16 cellular contexts compared by ENCODE assay signal in genomic region chr2:2886934-2887333, GRCh38.
A peak's percentile ranks its signal among the peaks of the same experiment; 100 is the strongest.
DNase-seq lines count a peak whose midpoint lies in the region; ATAC-seq, FAIRE-seq and TF ChIP-seq lines count a peak whose summit lies in the region.
"Had no signal": no experiment of that assay in that cellular context is flagged by ENCODE, and none has a peak within 500 bp of the region (broad histone marks: within the 10 kb centered on the region; RNA-seq: fewer than 3 reads in every experiment).

No MANE protein-coding gene starts in this region.

- POLR2A ChIA-PET in K562 (lab: Yijun Ruan, JAX): no interaction called here
- POLR2A ChIA-PET in HepG2 (lab: Yijun Ruan, JAX): no interaction called here

- no peaks in the 10 kb centered on the region for H3K36me3 ChIP-seq in KMS-11 (ENCODE audit: insufficient read depth)
- no peaks in the 10 kb centered on the region for H3K36me3 ChIP-seq in K562 (ENCODE audit: control insufficient read depth, insufficient read depth, low read length)
- H3K36me3 ChIP-seq in spleen: no peaks in the 10 kb centered on the region
- no peaks in the 10 kb centered on the region for H3K36me3 ChIP-seq in HepG2 (replicated peaks in 1 of 2; ENCODE audit: control insufficient read depth in 1 of 2, insufficient read depth in 2 of 2, low read length in 2 of 2)
- H3K36me3 ChIP-seq: BLaER1 treated with 17β-estradiol and CSF1 and Interleukin-3, amounts not matched to agents 10 nM and 100 nM had no signal

- H3K9me1 ChIP-seq in K562 (ENCODE audit: control insufficient read depth, insufficient read depth, low read length): peaks cover 3% of the 10 kb centered on the region

- in situ Hi-C loops in K562 (cut with MboI): no loop called here
- in situ Hi-C loops in HepG2 (cut with HindIII; ENCODE audit: extremely low pct_ligation_motif_present, low pct_unique_long_range_greater_than_20kb): no loop called here

- H3K9ac ChIP-seq in KMS-11 (no peak overlapping the region), K562 (ENCODE audit: insufficient read depth in 1 of 2, low read depth in 2 of 2, low read length in 2 of 2) (no peak overlapping the region), HepG2 (ENCODE audit: insufficient read depth, low read depth, low read length) (no peak overlapping the region)
- H3K9ac ChIP-seq: BLaER1 treated with 17β-estradiol and CSF1 and Interleukin-3, amounts not matched to agents 10 nM and 100 nM had no signal

- H3K27ac ChIP-seq in KMS-11 (no peak overlapping the region), K562 (ENCODE audit: extremely low read depth, low read depth, low read length) (no peak overlapping the region), spleen (no peak overlapping the region), HepG2 (ENCODE audit: extremely low read length, insufficient read depth, low read length) (no peak overlapping the region)
- H3K27ac ChIP-seq: BLaER1 treated with 17β-estradiol and CSF1 and Interleukin-3, amounts not matched to agents 10 nM and 100 nM had no signal

- H3K4me2 ChIP-seq in KMS-11: peak overlapping the region; percentile 8; the same call in 1 of the 2 replicates
- H3K4me2 ChIP-seq in K562 (ENCODE audit: insufficient read depth, low read length): no peak overlapping the region
- no peak overlapping the region for H3K4me2 ChIP-seq in HepG2 (ENCODE audit: low read depth, low read length)
- H3K4me2 ChIP-seq: BLaER1 treated with 17β-estradiol and CSF1 and Interleukin-3, amounts not matched to agents 10 nM and 100 nM had no signal

- CTCF ChIA-PET in K562 (lab: Yijun Ruan, JAX; ENCODE audit: low intra/inter-chr PET ratio): no interaction called here
- CTCF ChIA-PET in HepG2 (lab: Yijun Ruan, JAX; ENCODE audit: low intra/inter-chr PET ratio, low total read pairs): no interaction called here

- H3K9me3 ChIP-seq in K562 (replicated peaks; ENCODE audit: control insufficient read depth, insufficient read depth, low read depth, low read length): no peaks in the 10 kb centered on the region
- H3K9me3 ChIP-seq in spleen: peaks cover 0 to 17% (median 2%) of the 10 kb centered on the region in 8 donors
- H3K9me3 ChIP-seq in HepG2 (ENCODE audit: low read length): no peaks in the 10 kb centered on the region

- BruUV-seq in K562 (replicated peaks; lab: Mats Ljungman, UMichigan): no TSS peak
- no TSS peak for BruUV-seq in HepG2 (replicated peaks; lab: Mats Ljungman, UMichigan)

- H2AFZ ChIP-seq in KMS-11 (ENCODE audit: low read depth) (no peak overlapping the region), K562 (ENCODE audit: low read depth, low read length) (no peak overlapping the region), HepG2 (ENCODE audit: low read length) (no peak overlapping the region)

- 1% methylated on average over 7 of the region's 7 CpGs for WGBS in K562 (ENCODE audit: insufficient coverage, low coverage, missing lambda C conversion rate)
- 56 to 74% (median 61%) methylated on average over 7 of the region's 7 CpGs for WGBS in spleen, 5 donors
- WGBS in HepG2 (ENCODE audit: low lambda C conversion rate): 24% methylated on average over 7 of the region's 7 CpGs

- H3K4me3 ChIP-seq in KMS-11 (IDR thresholded peaks at IDR 0.05; ENCODE audit: insufficient read depth, low read depth, low read length): no peak overlapping the region
- H3K4me3 ChIP-seq in K562: no peak overlapping the region
- no peak overlapping the region for H3K4me3 ChIP-seq in spleen
- no peak overlapping the region for H3K4me3 ChIP-seq in HepG2 (replicated peaks in 1 of 3; ENCODE audit: insufficient read depth in 1 of 3, low read depth in 2 of 3, low read length in 3 of 3)
- H3K4me3 ChIP-seq: BLaER1 treated with 17β-estradiol and CSF1 and Interleukin-3, amounts not matched to agents 10 nM and 100 nM; GM12878 had no signal

- TF ChIP-seq POLR2A in K562 (conservative IDR thresholded peaks at IDR 0.05) (no peak), spleen (IDR thresholded peaks at IDR 0.05) (no peak), HepG2 (IDR thresholded peaks at IDR 0.05; ENCODE audit: insufficient read depth in 1 of 2, low read depth in 2 of 2, low read length in 2 of 2) (no peak)

- ATAC-seq in K562 (peak; percentile 84), HepG2 (no peak), HG03571 (IDR thresholded peaks at IDR 0.05; ENCODE audit: unreplicated experiment) (no peak)
- ATAC-seq: CD8-positive, alpha-beta T cell; GM12878; HCT116 had no signal

- H4K20me1 ChIP-seq in KMS-11 (ENCODE audit: insufficient read depth) (no peaks in the 10 kb centered on the region), K562 (replicated peaks; ENCODE audit: control insufficient read depth, insufficient read depth, low read length) (no peaks in the 10 kb centered on the region), HepG2 (ENCODE audit: insufficient read depth, low read length) (no peaks in the 10 kb centered on the region)
- H4K20me1 ChIP-seq: BLaER1 treated with 17β-estradiol and CSF1 and Interleukin-3, amounts not matched to agents 10 nM and 100 nM had no signal

- H3K4me1 ChIP-seq in KMS-11 (ENCODE audit: low read depth, poor library complexity, severe bottlenecking): peaks cover 23% of the 10 kb centered on the region
- H3K4me1 ChIP-seq in K562 (replicated peaks in 1 of 2; ENCODE audit: control insufficient read depth in 2 of 2, insufficient read depth in 2 of 2, low read length in 2 of 2): no peaks in the 10 kb centered on the region
- H3K4me1 ChIP-seq in spleen: no peaks in the 10 kb centered on the region
- no peaks in the 10 kb centered on the region for H3K4me1 ChIP-seq in HepG2 (ENCODE audit: insufficient read depth, low read length)

- peak; percentile 32 for FAIRE-seq in K562 (lab: Jason Lieb, UNC)
- FAIRE-seq in HepG2 (lab: Jason Lieb, UNC): no peak
- FAIRE-seq: GM12878 had no signal

- H3K27me3 ChIP-seq in KMS-11 (ENCODE audit: insufficient read depth, low read depth) (no peaks in the 10 kb centered on the region), K562 (ENCODE audit: control insufficient read depth in 2 of 2, insufficient read depth in 2 of 2, low read length in 2 of 2) (peaks cover 7 to 27% of the 10 kb centered on the region in 2 experiments; a peak in 4 of 5 replicates), spleen (replicated peaks in 1 of 7) (peaks cover 0 to 5% (median 0%) of the 10 kb centered on the region in 7 donors), HepG2 (ENCODE audit: control insufficient read depth in 1 of 2, insufficient read depth in 2 of 2, low read length in 2 of 2) (peaks cover 3 to 30% of the 10 kb centered on the region in 2 experiments; a peak in 3 of 5 replicates)
- H3K27me3 ChIP-seq: BLaER1 treated with 17β-estradiol and CSF1 and Interleukin-3, amounts not matched to agents 10 nM and 100 nM had no signal

- no peak for TF ChIP-seq RAD21 in K562 (CRISPR knock-in tag; conservative IDR thresholded peaks at IDR 0.05 in 1 of 2, IDR thresholded peaks at IDR 0.05 in 1 of 2)
- no peak for TF ChIP-seq RAD21 in HepG2 (CRISPR knock-in tag; IDR thresholded peaks at IDR 0.05)

- H3K79me2 ChIP-seq in KMS-11 (ENCODE audit: insufficient read depth, low read depth): no peaks in the 10 kb centered on the region
- H3K79me2 ChIP-seq in K562 (ENCODE audit: control insufficient read depth, insufficient read depth, low read length): no peaks in the 10 kb centered on the region
- H3K79me2 ChIP-seq in HepG2 (ENCODE audit: insufficient read depth, low read length): no peaks in the 10 kb centered on the region

- DNase-seq in K562 (ENCODE audit: extremely low read depth in 1 of 4, low spot score in 3 of 4) (peak in 2 of 4 experiments; percentile 20 to 47), mesenteric fat pad (ENCODE audit: low spot score) (peak; percentile 35), spleen (peak; percentile 14), NCI-H1048 (lab: John Stamatoyannopoulos, UW) (no peak), HepG2 (ENCODE audit: low spot score) (no peak)
- DNase-seq: Calu3; CD8-positive, alpha-beta T cell; DMS79 treated with DMSO at 0.1 percent for 48 hours; GOT3; H7; HFFc6 had no signal

- TF ChIP-seq EP300 in K562 (IDR thresholded peaks at IDR 0.05; ENCODE audit: low read length) (no peak), HepG2 (IDR thresholded peaks at IDR 0.05; ENCODE audit: low read depth in 2 of 2, low read length in 2 of 2) (no peak), HepG2 (CRISPR knock-in tag; IDR thresholded peaks at IDR 0.05; ENCODE audit: borderline replicate concordance) (no peak)

- TF ChIP-seq CTCF in KMS-11 (conservative IDR thresholded peaks at IDR 0.05; ENCODE audit: low read depth, low read length): no peak
- TF ChIP-seq CTCF in K562 (IDR thresholded peaks at IDR 0.05 in 2 of 3, conservative IDR thresholded peaks at IDR 0.05 in 1 of 3; ENCODE audit: insufficient read depth in 2 of 3, low read depth in 1 of 3, low read length in 3 of 3): no peak
- TF ChIP-seq CTCF in spleen (IDR thresholded peaks at IDR 0.05 in 8 of 11, conservative IDR thresholded peaks at IDR 0.05 in 3 of 11): no peak
- no peak for TF ChIP-seq CTCF in HepG2 (CRISPR knock-in tag; IDR thresholded peaks at IDR 0.05)

- intact Hi-C loops in K562 (cut with micrococcal nuclease) (no loop called here), spleen (cut with DNase I; ENCODE audit: low total_unique reads) (no loop called here), HepG2 (cut with micrococcal nuclease; ENCODE audit: unreplicated experiment) (loop anchor here (5.0 kb wide), 1 partner anchor 345 kb away; no protein-coding TSS in a partner anchor)

TF ChIP-seq in K562, 482 proteins besides CTCF, POLR2A, EP300 and RAD21:
- TF ChIP-seq LARP7 (IDR thresholded peaks at IDR 0.05) (no peak), SIX5 (IDR thresholded peaks at IDR 0.05; ENCODE audit: borderline replicate concordance in 1 of 2, insufficient read depth in 1 of 2, low read depth in 1 of 2, low read length in 2 of 2) (no peak), ZNF133 (CRISPR knock-in tag; IDR thresholded peaks at IDR 0.05) (no peak), RBM14 (IDR thresholded peaks at IDR 0.05; ENCODE audit: borderline replicate concordance, insufficient read depth, low read depth, low read length) (no peak), TCF3 (CRISPR knock-in tag; IDR thresholded peaks at IDR 0.05) (peak; percentile 38), CBFA2T3 (IDR thresholded peaks at IDR 0.05) (peak; percentile 28), TAL1 (IDR thresholded peaks at IDR 0.05) (peak; percentile 7; the same call in 1 of the 2 replicates), RFX1 (IDR thresholded peaks at IDR 0.05) (no peak)

TF ChIP-seq in HepG2, 621 proteins besides CTCF, POLR2A, EP300 and RAD21 (continues in another document):
- TF ChIP-seq ZMYM2 (CRISPR knock-in tag; IDR thresholded peaks at IDR 0.05): no peak

Comparison
In these comparisons a context has a peak if more than half of its experiments do, and no peak if none do; other contexts are left out.
1. DNase-seq: peak in mesenteric fat pad (single experiment) and spleen (single experiment); none in NCI-H1048 (single experiment) and HepG2 (single experiment).